Comparison of ENCODE assay signal across 24 cellular contexts in genomic region chr13:86813198-86813597, GRCh38.
"Had no signal": no experiment of that assay in that cellular context is flagged by ENCODE, and none has a peak within 500 bp of the region (broad histone marks: within the 10 kb centered on the region; RNA-seq: fewer than 3 reads in every experiment).

No MANE protein-coding gene starts in this region.

- ATAC-seq: gastroesophageal sphincter; right lobe of liver; stimulated activated naive CD8-positive, alpha-beta T cell treated with anti-CD3 and anti-CD28 coated beads, Interleukin-15, Interleukin-2, amounts not matched to agents 100 U/mL and 50 U/mL, for 24 hours had no signal

- H3K27me3 Mint-ChIP-seq: activated CD4-positive, alpha-beta memory T cell treated with anti-CD3 and anti-CD28 coated beads for 36 hours; activated CD4-positive, alpha-beta T cell treated with anti-CD3 and anti-CD28 coated beads, Interleukin-2, amount 10 ng/mL, durations not matched to agents 24 days and 14 days; activated naive CD4-positive, alpha-beta T cell treated with anti-CD3 and anti-CD28 coated beads, Interleukin-2, amount 10 ng/mL, durations not matched to agents 7 days and 5 days; activated naive CD8-positive, alpha-beta T cell treated with anti-CD3 and anti-CD28 coated beads, Interleukin-2, amount 10 ng/mL, durations not matched to agents 7 days and 5 days; brain; naive B cell had no signal

- H3K4me3 Mint-ChIP-seq: activated CD4-positive, alpha-beta memory T cell treated with anti-CD3 and anti-CD28 coated beads for 36 hours; activated CD4-positive, alpha-beta T cell treated with anti-CD3 and anti-CD28 coated beads, Interleukin-2, amount 10 ng/mL, durations not matched to agents 24 days and 14 days; activated naive CD4-positive, alpha-beta T cell treated with anti-CD3 and anti-CD28 coated beads, Interleukin-2, amount 10 ng/mL, durations not matched to agents 7 days and 5 days; activated naive CD8-positive, alpha-beta T cell treated with anti-CD3 and anti-CD28 coated beads, Interleukin-2, amount 10 ng/mL, durations not matched to agents 7 days and 5 days; brain; naive B cell; nephron progenitor cell had no signal

- DNase-seq: activated CD4-positive, alpha-beta memory T cell treated with anti-CD3 and anti-CD28 coated beads for 36 hours; activated CD4-positive, alpha-beta T cell treated with anti-CD3 and anti-CD28 coated beads, Interleukin-2, amount 10 ng/mL, durations not matched to agents 24 days and 14 days; activated CD4-positive, CD25-positive, alpha-beta regulatory T cell treated with anti-CD3 and anti-CD28 coated beads, Interleukin-2, amount 50 U/mL, for 72 hours; activated CD8-positive, alpha-beta memory T cell treated with anti-CD3 and anti-CD28 coated beads, Interleukin-2, amount 50 U/mL, for 4 hours; activated gamma-delta T cell; activated naive CD4-positive, alpha-beta T cell treated with anti-CD3 and anti-CD28 coated beads, Interleukin-2, amount 10 ng/mL, durations not matched to agents 7 days and 5 days; activated naive CD8-positive, alpha-beta T cell treated with anti-CD3 and anti-CD28 coated beads, Interleukin-2, amount 10 ng/mL, durations not matched to agents 7 days and 5 days; activated T-cell treated with anti-CD3 and anti-CD28 coated beads, Interleukin-2, amount 50 U/mL, for 1 hour; cerebellar nuclear complex; colonic mucosa; dorsolateral prefrontal cortex; effector memory CD4-positive, alpha-beta T cell; erythroblast; islet precursor cell; mammary epithelial cell; naive B cell; nephron progenitor cell; right lobe of liver; stimulated activated CD4-positive, alpha-beta T cell treated with anti-CD3 and anti-CD28 coated beads, Interleukin-2, amount 100 ng/mL, for 48 hours; stimulated activated naive CD8-positive, alpha-beta T cell treated with anti-CD3 and anti-CD28 coated beads, Interleukin-15, Interleukin-2, amounts not matched to agents 100 U/mL and 50 U/mL, for 24 hours; testis; transverse colon had no signal

- H3K9me3 Mint-ChIP-seq: activated naive CD4-positive, alpha-beta T cell treated with anti-CD3 and anti-CD28 coated beads, Interleukin-2, amount 10 ng/mL, durations not matched to agents 7 days and 5 days; brain; nephron progenitor cell had no signal

- H3K4me1 Mint-ChIP-seq: activated CD4-positive, alpha-beta T cell treated with anti-CD3 and anti-CD28 coated beads, Interleukin-2, amount 10 ng/mL, durations not matched to agents 24 days and 14 days; activated naive CD4-positive, alpha-beta T cell treated with anti-CD3 and anti-CD28 coated beads, Interleukin-2, amount 10 ng/mL, durations not matched to agents 7 days and 5 days; activated naive CD8-positive, alpha-beta T cell treated with anti-CD3 and anti-CD28 coated beads, Interleukin-2, amount 10 ng/mL, durations not matched to agents 7 days and 5 days; brain; naive B cell had no signal

- H3K27ac Mint-ChIP-seq: activated CD4-positive, alpha-beta memory T cell treated with anti-CD3 and anti-CD28 coated beads for 36 hours; activated CD4-positive, alpha-beta T cell treated with anti-CD3 and anti-CD28 coated beads, Interleukin-2, amount 10 ng/mL, durations not matched to agents 24 days and 14 days; activated naive CD4-positive, alpha-beta T cell treated with anti-CD3 and anti-CD28 coated beads, Interleukin-2, amount 10 ng/mL, durations not matched to agents 7 days and 5 days; activated naive CD8-positive, alpha-beta T cell treated with anti-CD3 and anti-CD28 coated beads, Interleukin-2, amount 10 ng/mL, durations not matched to agents 7 days and 5 days; brain; naive B cell; nephron progenitor cell had no signal

- H3K36me3 Mint-ChIP-seq: activated CD4-positive, alpha-beta memory T cell treated with anti-CD3 and anti-CD28 coated beads for 36 hours; activated naive CD4-positive, alpha-beta T cell treated with anti-CD3 and anti-CD28 coated beads, Interleukin-2, amount 10 ng/mL, durations not matched to agents 7 days and 5 days; activated naive CD8-positive, alpha-beta T cell treated with anti-CD3 and anti-CD28 coated beads, Interleukin-2, amount 10 ng/mL, durations not matched to agents 7 days and 5 days; brain; naive B cell had no signal
